In the genomic region with DNA sequence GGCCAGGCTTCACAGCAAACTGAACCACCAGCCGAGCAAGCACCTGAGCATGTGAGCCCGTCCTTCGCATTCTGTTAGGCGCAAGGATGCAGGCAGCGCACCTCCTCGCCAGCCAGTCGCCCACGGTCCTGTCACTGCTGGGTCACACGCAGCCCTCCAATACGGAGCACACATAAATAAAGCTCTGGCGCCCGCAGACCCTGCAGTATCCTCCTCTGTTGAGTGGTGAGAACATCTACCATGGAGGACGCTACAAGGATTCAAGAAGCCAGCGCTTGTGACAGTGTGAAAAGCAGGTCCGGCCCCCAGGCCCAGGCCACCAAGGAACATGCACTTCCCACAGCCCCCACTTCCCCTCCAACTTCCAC, we compare ENCODE assay signal across 1 cellular context.
TF ChIP-seq lines count a peak whose summit lies in the region.

No MANE protein-coding gene starts in this region.

TF ChIP-seq in HepG2, 621 proteins besides CTCF, POLR2A, EP300 and RAD21 (continued from another document):
- TF ChIP-seq, protein P1, sequence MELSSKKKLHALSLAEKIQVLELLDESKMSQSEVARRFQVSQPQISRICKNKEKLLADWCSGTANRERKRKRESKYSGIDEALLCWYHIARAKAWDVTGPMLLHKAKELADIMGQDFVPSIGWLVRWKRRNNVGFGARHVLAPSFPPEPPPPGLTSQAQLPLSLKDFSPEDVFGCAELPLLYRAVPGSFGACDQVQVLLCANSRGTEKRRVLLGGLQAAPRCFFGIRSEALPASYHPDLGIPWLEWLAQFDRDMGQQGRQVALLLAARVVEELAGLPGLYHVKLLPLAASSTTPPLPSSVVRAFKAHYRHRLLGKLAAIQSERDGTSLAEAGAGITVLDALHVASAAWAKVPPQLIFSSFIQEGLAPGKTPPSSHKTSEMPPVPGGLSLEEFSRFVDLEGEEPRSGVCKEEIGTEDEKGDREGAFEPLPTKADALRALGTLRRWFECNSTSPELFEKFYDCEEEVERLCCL (CRISPR knock-in tag; IDR thresholded peaks at IDR 0.05; ENCODE audit: borderline replicate concordance), result no peak
- TF ChIP-seq IKZF4 (CRISPR knock-in tag; IDR thresholded peaks at IDR 0.05; ENCODE audit: borderline replicate concordance, low read depth, not compliant biosample characterization) (no peak), ZNF24 (IDR thresholded peaks at IDR 0.05) (no peak), KAT2B (IDR thresholded peaks at IDR 0.05; ENCODE audit: borderline replicate concordance, low read depth, low read length) (no peak), ZNF747 (CRISPR knock-in tag; IDR thresholded peaks at IDR 0.05; ENCODE audit: borderline replicate concordance) (no peak), NFYB (CRISPR knock-in tag; IDR thresholded peaks at IDR 0.05) (no peak), BORCS8-MEF2B (CRISPR knock-in tag; IDR thresholded peaks at IDR 0.05) (no peak), ZNF605 (CRISPR knock-in tag; IDR thresholded peaks at IDR 0.05) (no peak), NFKB2 (CRISPR knock-in tag; IDR thresholded peaks at IDR 0.05; ENCODE audit: borderline replicate concordance) (no peak), ZNF44 (CRISPR knock-in tag; IDR thresholded peaks at IDR 0.05) (no peak), CBX1 (IDR thresholded peaks at IDR 0.05; ENCODE audit: low read depth) (no peak), GFI1 (CRISPR knock-in tag; IDR thresholded peaks at IDR 0.05; ENCODE audit: borderline replicate concordance) (no peak), SUZ12 (IDR thresholded peaks at IDR 0.05; ENCODE audit: low read depth, low read length) (no peak), ZNF776 (CRISPR knock-in tag; IDR thresholded peaks at IDR 0.05) (no peak), ZNF652 (CRISPR knock-in tag; IDR thresholded peaks at IDR 0.05; ENCODE audit: borderline replicate concordance, low read depth) (no peak), ZNF562 (CRISPR knock-in tag; IDR thresholded peaks at IDR 0.05; ENCODE audit: borderline replicate concordance) (no peak), ZNF30 (CRISPR knock-in tag; IDR thresholded peaks at IDR 0.05) (no peak), ZNF709 (CRISPR knock-in tag; IDR thresholded peaks at IDR 0.05) (no peak)
- TF ChIP-seq, protein P2, sequence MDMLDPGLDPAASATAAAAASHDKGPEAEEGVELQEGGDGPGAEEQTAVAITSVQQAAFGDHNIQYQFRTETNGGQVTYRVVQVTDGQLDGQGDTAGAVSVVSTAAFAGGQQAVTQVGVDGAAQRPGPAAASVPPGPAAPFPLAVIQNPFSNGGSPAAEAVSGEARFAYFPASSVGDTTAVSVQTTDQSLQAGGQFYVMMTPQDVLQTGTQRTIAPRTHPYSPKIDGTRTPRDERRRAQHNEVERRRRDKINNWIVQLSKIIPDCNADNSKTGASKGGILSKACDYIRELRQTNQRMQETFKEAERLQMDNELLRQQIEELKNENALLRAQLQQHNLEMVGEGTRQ (IDR thresholded peaks at IDR 0.05; ENCODE audit: low read depth, low read length), result no peak
- TF ChIP-seq, protein P2 (CRISPR knock-in tag; IDR thresholded peaks at IDR 0.05; ENCODE audit: borderline replicate concordance), result no peak
